ENCODE assay signal across 1 cellular context in the genomic region with DNA sequence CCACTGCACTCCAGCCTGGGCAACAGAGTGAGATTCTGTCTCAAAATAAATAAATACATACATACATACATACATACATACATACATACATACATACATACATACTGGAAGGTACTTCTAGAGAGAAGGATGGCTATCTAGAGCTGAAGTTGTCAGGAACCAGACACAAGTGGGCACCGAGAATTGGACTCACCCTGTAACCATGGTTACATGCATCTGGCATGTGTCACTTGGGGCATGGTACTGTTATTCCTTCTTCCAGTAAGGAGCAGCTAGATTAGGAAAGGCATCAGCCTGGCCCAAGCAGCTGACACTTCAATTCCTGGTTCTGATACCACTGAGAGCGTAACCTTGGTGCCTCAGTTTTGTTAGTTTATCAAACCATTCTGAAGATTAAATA.
TF ChIP-seq lines count a peak whose summit lies in the region.

No MANE protein-coding gene starts in this region.

TF ChIP-seq in K562, 482 proteins besides CTCF, POLR2A, EP300 and RAD21 (continued from another document):
- TF ChIP-seq, protein P1, sequence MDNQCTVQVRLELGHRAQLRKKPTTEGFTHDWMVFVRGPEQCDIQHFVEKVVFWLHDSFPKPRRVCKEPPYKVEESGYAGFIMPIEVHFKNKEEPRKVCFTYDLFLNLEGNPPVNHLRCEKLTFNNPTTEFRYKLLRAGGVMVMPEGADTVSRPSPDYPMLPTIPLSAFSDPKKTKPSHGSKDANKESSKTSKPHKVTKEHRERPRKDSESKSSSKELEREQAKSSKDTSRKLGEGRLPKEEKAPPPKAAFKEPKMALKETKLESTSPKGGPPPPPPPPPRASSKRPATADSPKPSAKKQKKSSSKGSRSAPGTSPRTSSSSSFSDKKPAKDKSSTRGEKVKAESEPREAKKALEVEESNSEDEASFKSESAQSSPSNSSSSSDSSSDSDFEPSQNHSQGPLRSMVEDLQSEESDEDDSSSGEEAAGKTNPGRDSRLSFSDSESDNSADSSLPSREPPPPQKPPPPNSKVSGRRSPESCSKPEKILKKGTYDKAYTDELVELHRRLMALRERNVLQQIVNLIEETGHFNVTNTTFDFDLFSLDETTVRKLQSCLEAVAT (IDR thresholded peaks at IDR 0.05) = no peak
TF ChIP-seq in K562: peak in this region for 1.
